13 cellular contexts compared by ENCODE assay signal in the genomic region with DNA sequence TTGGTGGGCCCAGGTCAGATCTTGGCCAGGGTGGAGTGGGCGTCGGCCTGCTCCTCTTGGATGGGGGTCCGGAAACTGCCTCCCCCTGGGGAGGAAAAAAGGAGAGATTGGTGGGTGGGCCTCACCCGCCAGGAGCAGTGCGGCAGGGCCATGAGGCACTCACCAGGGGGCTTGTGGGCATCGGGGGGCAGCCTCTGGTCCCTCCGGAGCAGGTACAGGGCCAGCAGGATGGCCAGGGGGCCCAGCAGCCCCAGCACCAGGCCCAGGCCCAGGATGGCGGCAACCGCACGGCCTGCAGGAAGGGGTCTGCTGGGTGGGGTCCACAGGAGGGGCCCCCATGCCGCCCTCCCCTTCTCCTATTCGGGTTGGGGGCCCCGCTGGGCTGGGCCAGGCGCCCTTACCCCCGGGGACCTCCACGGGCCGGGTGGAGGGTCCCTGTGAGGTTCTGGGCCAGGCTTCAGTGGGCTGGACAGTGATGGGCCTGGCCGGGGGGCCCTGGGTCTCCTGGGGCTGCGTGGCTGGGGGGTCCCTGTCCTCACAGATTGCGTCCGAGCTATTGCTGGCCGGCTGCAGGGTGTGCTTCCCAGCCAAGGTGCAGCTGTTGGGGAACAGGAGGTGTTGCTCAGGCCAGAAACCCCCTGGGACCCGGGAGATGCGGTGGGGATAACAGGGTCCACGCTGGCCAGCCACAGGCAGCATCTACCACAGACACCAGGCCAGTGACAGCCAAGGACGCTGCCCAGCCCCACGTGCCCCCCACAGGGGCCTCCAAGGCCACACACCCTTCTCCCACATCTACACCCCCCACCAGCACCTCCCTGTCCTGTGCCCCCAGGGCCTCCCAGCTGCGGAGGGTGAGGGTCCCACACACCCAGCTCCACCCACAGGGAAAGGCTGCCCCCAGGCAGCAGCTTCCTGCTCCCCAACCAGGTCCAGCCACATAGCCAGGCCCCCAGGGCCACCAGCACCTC. TPM values are rescaled to one million over a fixed set of nuclear protein-coding genes. Genes with fewer than 3 reads are reported as not detected.
DNase-seq lines count a peak whose midpoint lies in the region; ATAC-seq and TF ChIP-seq lines count a peak whose summit lies in the region.
"Had no signal": no experiment of that assay in that cellular context is flagged by ENCODE, and none has a peak within 500 bp of the region (broad histone marks: within the 10 kb centered on the region; RNA-seq: fewer than 3 reads in every experiment).

No MANE protein-coding gene starts in this region.

- no peak for TF ChIP-seq POLR2A in gastrocnemius medialis (IDR thresholded peaks at IDR 0.05)

- TF ChIP-seq CTCF in gastrocnemius medialis (IDR thresholded peaks at IDR 0.05 in 4 of 5, conservative IDR thresholded peaks at IDR 0.05 in 1 of 5) = no peak

- H3K4me3 Mint-ChIP-seq in T-helper 1 cell treated with Interleukin-12 subunit alpha and Interleukin-12 subunit beta and Interleukin-4 antibody, amounts not matched to agents 30 μg/mL and 1 μg/mL, for 36 hours = peak overlapping the region; percentile 71
- H3K4me3 Mint-ChIP-seq in stimulated activated effector memory CD8-positive, alpha-beta T cell treated with anti-CD3 and anti-CD28 coated beads, Interleukin-12 subunit alpha, Interleukin-12 subunit beta, amount 100 ng/mL, for 72 hours = peak overlapping the region; percentile 93
- H3K4me3 Mint-ChIP-seq: GM23338 had no signal

- H3K36me3 ChIP-seq in gastrocnemius medialis = peaks cover 0 to 13% of the 10 kb centered on the region in 2 donors

- H3K27me3 ChIP-seq in gastrocnemius medialis = peaks cover 13 to 24% (median 17%) of the 10 kb centered on the region in 3 donors

- H3K27ac Mint-ChIP-seq in T-helper 1 cell treated with Interleukin-12 subunit alpha and Interleukin-12 subunit beta and Interleukin-4 antibody, amounts not matched to agents 30 μg/mL and 1 μg/mL, for 36 hours = peak overlapping the region; percentile 76
- H3K27ac Mint-ChIP-seq in stimulated activated effector memory CD8-positive, alpha-beta T cell treated with anti-CD3 and anti-CD28 coated beads, Interleukin-12 subunit alpha, Interleukin-12 subunit beta, amount 100 ng/mL, for 72 hours = peak overlapping the region; percentile 74
- H3K27ac Mint-ChIP-seq: GM23338 had no signal

- DNase-seq in activated CD4-positive, alpha-beta T cell treated with anti-CD3 and anti-CD28 coated beads for 48 hours = peak; percentile 5
- DNase-seq in activated CD4-positive, alpha-beta T cell treated with anti-CD3 and anti-CD28 coated beads for 1 hour = no peak
- peak; percentile 2 for DNase-seq in effector CD4-positive, alpha-beta T cell
- no peak for DNase-seq in stimulated activated effector memory CD8-positive, alpha-beta T cell treated with anti-CD3 and anti-CD28 coated beads, Interleukin-12 subunit alpha, Interleukin-12 subunit beta, amount 100 ng/mL, for 72 hours (ENCODE audit: low spot score in 2 of 2)
- DNase-seq in gastrocnemius medialis = no peak
- DNase-seq: NCI-H1105 treated with DMSO at 0.1 percent for 48 hours, NCI-H510A treated with DMSO at 0.1 percent for 48 hours, retina had no signal

- in situ Hi-C loops in gastrocnemius medialis (cut with MboI; ENCODE audit: low sequenced_read_pairs in 4 of 4) = no loop called here

- no peaks in the 10 kb centered on the region for H3K9me3 ChIP-seq in gastrocnemius medialis

- H3K4me1 ChIP-seq in gastrocnemius medialis = peaks cover 4 to 5% of the 10 kb centered on the region in 2 donors

- H3K36me3 Mint-ChIP-seq in T-helper 1 cell treated with Interleukin-12 subunit alpha and Interleukin-12 subunit beta and Interleukin-4 antibody, amounts not matched to agents 30 μg/mL and 1 μg/mL, for 36 hours (ENCODE audit: low read depth) = peaks cover 27% of the 10 kb centered on the region
- peaks cover 93% of the 10 kb centered on the region for H3K36me3 Mint-ChIP-seq in stimulated activated effector memory CD8-positive, alpha-beta T cell treated with anti-CD3 and anti-CD28 coated beads, Interleukin-12 subunit alpha, Interleukin-12 subunit beta, amount 100 ng/mL, for 72 hours

- no peaks in the 10 kb centered on the region for H3K27me3 Mint-ChIP-seq in T-helper 1 cell treated with Interleukin-12 subunit alpha and Interleukin-12 subunit beta and Interleukin-4 antibody, amounts not matched to agents 30 μg/mL and 1 μg/mL, for 36 hours (ENCODE audit: low read depth)

- H3K27ac ChIP-seq in gastrocnemius medialis = peak overlapping the region in 1 of 4 donors; percentile 52

- H3K4me1 Mint-ChIP-seq in T-helper 1 cell treated with Interleukin-12 subunit alpha and Interleukin-12 subunit beta and Interleukin-4 antibody, amounts not matched to agents 30 μg/mL and 1 μg/mL, for 36 hours (ENCODE audit: low read depth) = peaks cover 32% of the 10 kb centered on the region
- H3K4me1 Mint-ChIP-seq in stimulated activated effector memory CD8-positive, alpha-beta T cell treated with anti-CD3 and anti-CD28 coated beads, Interleukin-12 subunit alpha, Interleukin-12 subunit beta, amount 100 ng/mL, for 72 hours = peaks cover 65% of the 10 kb centered on the region
- H3K4me1 Mint-ChIP-seq: GM23338 had no signal

- no peaks in the 10 kb centered on the region for H3K9me3 Mint-ChIP-seq in T-helper 1 cell treated with Interleukin-12 subunit alpha and Interleukin-12 subunit beta and Interleukin-4 antibody, amounts not matched to agents 30 μg/mL and 1 μg/mL, for 36 hours
- no peaks in the 10 kb centered on the region for H3K9me3 Mint-ChIP-seq in stimulated activated effector memory CD8-positive, alpha-beta T cell treated with anti-CD3 and anti-CD28 coated beads, Interleukin-12 subunit alpha, Interleukin-12 subunit beta, amount 100 ng/mL, for 72 hours
- H3K9me3 Mint-ChIP-seq: GM23338 had no signal

- intact Hi-C loops in gastrocnemius medialis (cut with DNase I; ENCODE audit: low total_unique reads) = no loop called here

- no peak for ATAC-seq in stimulated activated effector memory CD8-positive, alpha-beta T cell treated with anti-CD3 and anti-CD28 coated beads, Interleukin-12 subunit alpha, Interleukin-12 subunit beta, amount 100 ng/mL, for 72 hours
- ATAC-seq in HG02852 (IDR thresholded peaks at IDR 0.05; ENCODE audit: unreplicated experiment) (no peak), HG02678 (IDR thresholded peaks at IDR 0.05; ENCODE audit: unreplicated experiment) (no peak), gastrocnemius medialis (no peak)
- ATAC-seq: GM23338, Panc1 had no signal

- peak overlapping the region in 2 of 4 donors; percentile 31 to 49 for H3K4me3 ChIP-seq in gastrocnemius medialis
- H3K4me3 ChIP-seq: GM23338 had no signal

RNA-seq across cellular contexts. Expression of gene TNFRSF4, which starts 2.1 kb away (rescaled TPM):
- 1 to 10 TPM in 1 of 4 donors, under 1 TPM in 2, not detected in 1; 0.42 to 2.1 (median 0.46) TPM for total RNA-seq in gastrocnemius medialis
- total RNA-seq: GM23338 had no signal

RNA-seq across cellular contexts. Expression of gene TNFRSF18, which starts 5.4 kb away (rescaled TPM):
- total RNA-seq in gastrocnemius medialis = not detected

RNA-seq across cellular contexts. Expression of gene SDF4, which starts 20.0 kb away (rescaled TPM):
- 10 to 100 TPM; 51.0 to 94.2 (median 79.4) TPM for total RNA-seq in gastrocnemius medialis

RNA-seq across cellular contexts. Expression of gene B3GALT6, which starts 20.2 kb away (rescaled TPM):
- 10 to 100 TPM in 3 of 4 donors, 1 to 10 TPM in 1; 8.5 to 32.8 (median 20.6) TPM for total RNA-seq in gastrocnemius medialis

RNA-seq across cellular contexts. Expression of gene C1QTNF12, which starts 34.7 kb away (rescaled TPM):
- total RNA-seq in gastrocnemius medialis = 1 to 10 TPM in 1 of 4 donors, not detected in 3; 2.7 TPM

Comparison
In these comparisons a context has a peak if more than half of its experiments do, and no peak if none do; other contexts are left out.
1. DNase-seq: peak in activated CD4-positive, alpha-beta T cell treated with anti-CD3 and anti-CD28 coated beads for 48 hours (single experiment) and effector CD4-positive, alpha-beta T cell (single experiment); none in activated CD4-positive, alpha-beta T cell treated with anti-CD3 and anti-CD28 coated beads for 1 hour (single experiment), stimulated activated effector memory CD8-positive, alpha-beta T cell treated with anti-CD3 and anti-CD28 coated beads, Interleukin-12 subunit alpha, Interleukin-12 subunit beta, amount 100 ng/mL, for 72 hours (0 of 2) and gastrocnemius medialis (0 of 2).